ENCODE assay signal across 10 cellular contexts in the genomic region with DNA sequence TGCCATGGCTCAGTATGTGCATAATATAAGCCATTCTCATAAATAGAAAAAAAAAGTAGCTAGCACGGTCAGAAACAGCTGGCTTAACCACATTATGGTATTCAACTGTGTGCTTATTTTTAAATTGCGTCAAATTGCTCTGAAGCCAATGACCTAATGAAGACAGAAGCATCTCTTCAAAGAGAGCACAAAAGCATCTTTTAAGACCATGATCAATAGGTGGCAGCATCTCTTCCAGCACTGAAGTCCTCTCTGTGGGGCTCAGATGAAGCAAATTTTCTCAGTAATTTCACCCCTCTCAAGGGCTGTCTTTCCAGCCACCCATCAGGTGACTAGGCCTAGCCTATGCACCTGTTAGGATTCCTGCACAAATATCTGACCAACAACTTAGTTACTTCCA.
DNase-seq lines count a peak whose midpoint lies in the region; ATAC-seq and TF ChIP-seq lines count a peak whose summit lies in the region.
"Had no signal": no experiment of that assay in that cellular context is flagged by ENCODE, and none has a peak within 500 bp of the region (broad histone marks: within the 10 kb centered on the region; RNA-seq: fewer than 3 reads in every experiment).

No MANE protein-coding gene starts in this region.

- peaks cover 5% of the 10 kb centered on the region for H3K36me3 Mint-ChIP-seq in brain

- DNase-seq in BE2C, result no peak
- DNase-seq in HS-27A (ENCODE audit: low read depth), result peak; percentile 5
- DNase-seq in left lobe of liver (ENCODE audit: low spot score), result no peak
- DNase-seq in stimulated activated CD4-positive, alpha-beta T cell treated with anti-CD3 and anti-CD28 coated beads, Interleukin-4, amount 100 ng/mL, for 4 hours, result no peak
- no peak for DNase-seq in stimulated activated CD4-positive, alpha-beta T cell treated with anti-CD3 and anti-CD28 coated beads, Interleukin-4, amount 100 ng/mL, for 1 hour
- DNase-seq in activated CD8-positive, alpha-beta memory T cell treated with anti-CD3 and anti-CD28 coated beads, Interleukin-2, amount 50 U/mL, for 48 hours, result no peak

- H3K9me3 ChIP-seq in BE2C, result no peaks in the 10 kb centered on the region

- H3K4me3 ChIP-seq in BE2C (ENCODE audit: low read depth, low read length), result no peak overlapping the region

- H3K4me1 ChIP-seq in BE2C, result no peaks in the 10 kb centered on the region

- TF ChIP-seq CTCF in BE2C (IDR thresholded peaks at IDR 0.05; ENCODE audit: low read depth, low read length), result 0 out of 2 replicates have a peak, but pooled peaks have one; percentile 8
- TF ChIP-seq CTCF in brain (conservative IDR thresholded peaks at IDR 0.05), result peak; percentile 19 to 35

- H3K27me3 ChIP-seq in BE2C, result no peaks in the 10 kb centered on the region

- peak overlapping the region in 1 of 5 experiments; percentile 16 for H3K27ac Mint-ChIP-seq in brain
- H3K27ac Mint-ChIP-seq: dendritic cell treated with granulocyte-macrophage colony-stimulating factor and Interleukin-4, amounts not matched to agents 40 ng/mL and 50 ng/mL, for 4 days; stimulated activated naive CD8-positive, alpha-beta T cell treated with anti-CD3 and anti-CD28 coated beads, Interleukin-15, Interleukin-2, amounts not matched to agents 100 ng/mL and 50 ng/mL, for 24 hours had no signal

- H3K9me3 Mint-ChIP-seq in brain, result peaks cover 0 to 15% (median 4%) of the 10 kb centered on the region in 5 experiments
- H3K9me3 Mint-ChIP-seq: dendritic cell treated with granulocyte-macrophage colony-stimulating factor and Interleukin-4, amounts not matched to agents 40 ng/mL and 50 ng/mL, for 4 days; stimulated activated naive CD8-positive, alpha-beta T cell treated with anti-CD3 and anti-CD28 coated beads, Interleukin-15, Interleukin-2, amounts not matched to agents 100 ng/mL and 50 ng/mL, for 24 hours had no signal

- ATAC-seq in left lobe of liver (peak; percentile 80), esophagus mucosa (no peak)

- no peak overlapping the region for H3K4me3 Mint-ChIP-seq in brain
- H3K4me3 Mint-ChIP-seq: dendritic cell treated with granulocyte-macrophage colony-stimulating factor and Interleukin-4, amounts not matched to agents 40 ng/mL and 50 ng/mL, for 4 days; stimulated activated naive CD8-positive, alpha-beta T cell treated with anti-CD3 and anti-CD28 coated beads, Interleukin-15, Interleukin-2, amounts not matched to agents 100 ng/mL and 50 ng/mL, for 24 hours had no signal

- H3K4me1 Mint-ChIP-seq in brain, result peaks cover 27% of the 10 kb centered on the region

- no peaks in the 10 kb centered on the region for H3K27me3 Mint-ChIP-seq in brain
- H3K27me3 Mint-ChIP-seq: dendritic cell treated with granulocyte-macrophage colony-stimulating factor and Interleukin-4, amounts not matched to agents 40 ng/mL and 50 ng/mL, for 4 days; stimulated activated naive CD8-positive, alpha-beta T cell treated with anti-CD3 and anti-CD28 coated beads, Interleukin-15, Interleukin-2, amounts not matched to agents 100 ng/mL and 50 ng/mL, for 24 hours had no signal

- H3K36me3 ChIP-seq in BE2C, result no peaks in the 10 kb centered on the region
